In the genomic region with DNA sequence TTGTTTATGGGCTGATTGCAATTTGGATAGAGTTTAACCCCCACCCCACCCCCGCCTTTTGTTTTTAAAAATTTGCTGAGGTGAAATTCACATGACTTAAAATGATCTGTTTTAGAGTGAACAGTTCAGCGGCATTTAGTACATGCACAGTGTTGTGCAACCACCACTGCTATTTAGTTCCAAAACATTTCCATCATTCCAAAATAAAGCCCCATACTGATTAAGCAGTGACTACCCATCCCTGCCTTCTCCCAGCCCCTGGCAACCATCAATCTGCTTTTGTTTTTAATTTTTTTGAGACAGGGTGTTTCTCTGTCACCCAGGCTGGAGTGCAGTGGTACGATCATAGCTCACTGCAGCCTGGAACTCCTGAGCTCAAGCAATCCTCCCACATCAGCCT, we compare ENCODE assay signal across 9 cellular contexts.
"Had no signal": no experiment of that assay in that cellular context is flagged by ENCODE, and none has a peak within 500 bp of the region (broad histone marks: within the 10 kb centered on the region; RNA-seq: fewer than 3 reads in every experiment).

No MANE protein-coding gene starts in this region.

- H3K27me3 ChIP-seq: tibial nerve had no signal

- H3K4me3 Mint-ChIP-seq: activated CD4-positive, alpha-beta T cell treated with anti-CD3 and anti-CD28 coated beads, Interleukin-2, amount 10 ng/mL, durations not matched to agents 7 days and 5 days; activated naive CD4-positive, alpha-beta T cell treated with anti-CD3 and anti-CD28 coated beads for 36 hours; T-helper 1 cell treated with Interleukin-12 subunit alpha and Interleukin-12 subunit beta and Interleukin-4 antibody, amounts not matched to agents 30 μg/mL and 1 μg/mL, for 36 hours had no signal

- H3K27me3 Mint-ChIP-seq: activated CD4-positive, alpha-beta T cell treated with anti-CD3 and anti-CD28 coated beads, Interleukin-2, amount 10 ng/mL, durations not matched to agents 7 days and 5 days; stimulated activated naive B cell treated with anti-CD40 and anti-IgM and Interleukin-4, amounts not matched to agents 10 μg/mL and 1 μg/mL and 100 μg/mL, for 72 hours had no signal

- H3K27ac Mint-ChIP-seq: activated naive CD4-positive, alpha-beta T cell treated with anti-CD3 and anti-CD28 coated beads for 36 hours had no signal

- DNase-seq: activated CD4-positive, alpha-beta T cell treated with anti-CD3 and anti-CD28 coated beads, Interleukin-2, amount 10 ng/mL, durations not matched to agents 7 days and 5 days; activated CD4-positive, CD25-positive, alpha-beta regulatory T cell; activated naive CD4-positive, alpha-beta T cell treated with anti-CD3 and anti-CD28 coated beads for 36 hours; stimulated activated CD4-positive, alpha-beta T cell treated with anti-CD3 and anti-CD28 coated beads, Interleukin-2, amount 100 ng/mL, for 48 hours had no signal

- H3K4me3 ChIP-seq: lung, tibial nerve had no signal

- H3K9me3 ChIP-seq: tibial nerve had no signal

- H3K27ac ChIP-seq: tibial nerve had no signal

- H3K36me3 ChIP-seq: tibial nerve had no signal

- H3K9me3 Mint-ChIP-seq: activated CD4-positive, alpha-beta T cell treated with anti-CD3 and anti-CD28 coated beads, Interleukin-2, amount 10 ng/mL, durations not matched to agents 7 days and 5 days; activated naive CD4-positive, alpha-beta T cell treated with anti-CD3 and anti-CD28 coated beads for 36 hours; activated T-helper 2 cell treated with anti-CD3 and anti-CD28 coated beads, Interferon-gamma antibody, Interleukin-2, Interleukin-4, amounts not matched to agents 10 μg/mL and 5 μg/mL and 100 μg/mL, durations not matched to agents 14 hours and 24 hours and 36 hours; stimulated activated naive B cell treated with anti-CD40 and anti-IgM and Interleukin-4, amounts not matched to agents 10 μg/mL and 1 μg/mL and 100 μg/mL, for 72 hours; T-helper 1 cell treated with Interleukin-12 subunit alpha and Interleukin-12 subunit beta and Interleukin-4 antibody, amounts not matched to agents 30 μg/mL and 1 μg/mL, for 36 hours had no signal
